In the genomic region with DNA sequence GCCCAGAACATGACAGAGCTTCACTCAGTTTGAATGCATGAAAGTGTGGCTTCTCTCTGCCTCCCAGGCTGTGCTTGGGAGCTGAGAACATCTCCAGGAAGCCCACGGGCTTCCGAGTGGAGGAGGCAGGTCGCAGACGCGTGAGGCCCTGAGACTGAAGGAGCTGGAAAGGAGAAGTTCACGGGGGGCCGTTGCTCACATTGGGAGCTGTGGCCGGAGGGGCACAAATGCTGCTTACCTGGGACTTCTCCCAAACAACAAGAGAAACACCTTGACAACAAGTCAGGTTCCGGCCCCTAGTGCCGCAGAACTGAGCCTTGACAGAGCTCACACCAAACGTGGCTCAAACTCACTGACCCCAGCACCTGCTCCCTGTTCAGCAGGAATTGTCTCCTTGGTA, we compare ENCODE assay signal across 23 cellular contexts.
"Had no signal": no experiment of that assay in that cellular context is flagged by ENCODE, and none has a peak within 500 bp of the region (broad histone marks: within the 10 kb centered on the region; RNA-seq: fewer than 3 reads in every experiment).

No MANE protein-coding gene starts in this region.

- H3K4me3 ChIP-seq: coronary artery, esophagus muscularis mucosa, gastroesophageal sphincter, heart left ventricle, left lung, lung, pancreas, suprapubic skin, transverse colon, vagina had no signal

- H3K27ac ChIP-seq: coronary artery, esophagus muscularis mucosa, foreskin keratinocyte, gastroesophageal sphincter, heart left ventricle, left lung, neutrophil, pancreas, suprapubic skin, transverse colon, vagina had no signal

- DNase-seq: dermis blood vessel endothelial cell; effector memory CD4-positive, alpha-beta T cell; foreskin keratinocyte; hippocampal formation; left cardiac atrium; natural killer cell; stimulated activated CD4-positive, alpha-beta T cell treated with anti-CD3 and anti-CD28 coated beads, Interleukin-15, amount 100 ng/mL, for 24 hours; stimulated activated CD4-positive, alpha-beta T cell treated with anti-CD3 and anti-CD28 coated beads, Interleukin-4, amount 100 ng/mL, for 1 hour; stimulated activated CD8-positive, alpha-beta memory T cell treated with anti-CD3 and anti-CD28 coated beads, Interleukin-4, amount 100 ng/mL, for 48 hours; stimulated activated naive CD4-positive, alpha-beta T cell; stimulated activated naive CD8-positive, alpha-beta T cell treated with anti-CD3 and anti-CD28 coated beads, Interleukin-15, amount 100 ng/mL, for 72 hours; transverse colon had no signal

- H3K9me3 ChIP-seq: neutrophil, pancreas, suprapubic skin, transverse colon, vagina had no signal

- H3K4me1 ChIP-seq: esophagus muscularis mucosa, foreskin keratinocyte, gastroesophageal sphincter, heart left ventricle, left lung, pancreas, suprapubic skin, transverse colon, vagina had no signal

- H3K36me3 ChIP-seq: esophagus muscularis mucosa, gastroesophageal sphincter, heart left ventricle, pancreas, suprapubic skin, transverse colon, vagina had no signal

- H3K27me3 ChIP-seq: foreskin keratinocyte, neutrophil, pancreas, transverse colon, vagina had no signal

- ATAC-seq: foreskin keratinocyte; gastroesophageal sphincter; heart left ventricle; left cardiac atrium; left lung; natural killer cell; pancreas; sciatic nerve; stimulated activated naive CD8-positive, alpha-beta T cell treated with anti-CD3 and anti-CD28 coated beads, Interleukin-15, amount 100 ng/mL, for 72 hours had no signal
